8 cellular contexts compared by ENCODE assay signal in genomic region chr10:50659865-50660730, GRCh38. TPM values are rescaled to one million over a fixed set of nuclear protein-coding genes. Genes with fewer than 3 reads are reported as not detected.
DNase-seq lines count a peak whose midpoint lies in the region; ATAC-seq and TF ChIP-seq lines count a peak whose summit lies in the region.
"Not testable (repeated sequence)": the region's sequence is repeated elsewhere in the genome, so short reads cannot be mapped to it uniquely, and the experiment has no call there.

No MANE protein-coding gene starts in this region.

- H3K27ac ChIP-seq in C4-2B, result peak overlapping the region; percentile 40; the same call in 1 of the 2 replicates

- CTCF ChIA-PET in T-cell (lab: Charles Lee), result interaction anchor here (0.6 to 1.2 kb wide), 3 partner anchors 9 to 61 kb away, joined by 3 to 7 read pairs (median 5); no protein-coding TSS in a partner anchor

- peak overlapping the region; percentile 80 to 91 for H3K27ac Mint-ChIP-seq in T-cell
- peak overlapping the region; percentile 46 for H3K27ac Mint-ChIP-seq in activated naive CD8-positive, alpha-beta T cell

- H3K9me3 Mint-ChIP-seq in T-cell; activated naive CD8-positive, alpha-beta T cell (ENCODE audit: low read depth): not testable (repeated sequence)

- POLR2A ChIA-PET in T-cell (lab: Charles Lee), result not testable (repeated sequence)

- not testable (repeated sequence) for H3K27me3 Mint-ChIP-seq in T-cell; activated naive CD8-positive, alpha-beta T cell

- H3K4me1 Mint-ChIP-seq in T-cell, result peaks cover 0 to 24% (median 23%) of the 10 kb centered on the region in 3 donors
- not testable (repeated sequence) for H3K4me1 Mint-ChIP-seq in activated naive CD8-positive, alpha-beta T cell (ENCODE audit: low read depth)

- intact Hi-C loops in left ventricle myocardium superior (cut with micrococcal nuclease), result not testable (repeated sequence)

- DNase-seq in MV-4-11 (lab: John Stamatoyannopoulos, UW), result peak; percentile 76
- peak in 27 of 34 experiments; percentile 11 to 70 (median 51) for DNase-seq in T-cell
- not testable (repeated sequence) for DNase-seq in left ventricle myocardium superior
- DNase-seq in stimulated activated CD4-positive, alpha-beta T cell treated with anti-CD3 and anti-CD28 coated beads, Interleukin-1b, Interleukin-23, amount 100 ng/mL, for 48 hours, result peak; percentile 55

- H3K36me3 Mint-ChIP-seq in T-cell; activated naive CD8-positive, alpha-beta T cell: not testable (repeated sequence)

- ATAC-seq in GM18909 (IDR thresholded peaks at IDR 0.05; ENCODE audit: poor library complexity, unreplicated experiment), result peak; percentile 96
- peak; percentile 99 for ATAC-seq in HG02885 (IDR thresholded peaks at IDR 0.05; ENCODE audit: poor library complexity, unreplicated experiment)
- ATAC-seq in T-cell (replicated peaks in 1 of 4), result peak; percentile 77 to 98 (median 92)
- ATAC-seq in left ventricle myocardium superior, result peak; percentile 66

- TF ChIP-seq CTCF in C4-2B (conservative IDR thresholded peaks at IDR 0.05), result peak; percentile 45

- peak overlapping the region; percentile 76 to 87 (median 87) for H3K4me3 Mint-ChIP-seq in T-cell
- peak overlapping the region; percentile 87 for H3K4me3 Mint-ChIP-seq in activated naive CD8-positive, alpha-beta T cell

RNA-seq across cellular contexts. Expression of gene SGMS1, which starts 36.3 kb away (rescaled TPM):
- total RNA-seq in T-cell (10 to 100 TPM; 28.4 to 39.7 (median 32.6) TPM), left ventricle myocardium superior (21.9 TPM)
